In the genomic region with DNA sequence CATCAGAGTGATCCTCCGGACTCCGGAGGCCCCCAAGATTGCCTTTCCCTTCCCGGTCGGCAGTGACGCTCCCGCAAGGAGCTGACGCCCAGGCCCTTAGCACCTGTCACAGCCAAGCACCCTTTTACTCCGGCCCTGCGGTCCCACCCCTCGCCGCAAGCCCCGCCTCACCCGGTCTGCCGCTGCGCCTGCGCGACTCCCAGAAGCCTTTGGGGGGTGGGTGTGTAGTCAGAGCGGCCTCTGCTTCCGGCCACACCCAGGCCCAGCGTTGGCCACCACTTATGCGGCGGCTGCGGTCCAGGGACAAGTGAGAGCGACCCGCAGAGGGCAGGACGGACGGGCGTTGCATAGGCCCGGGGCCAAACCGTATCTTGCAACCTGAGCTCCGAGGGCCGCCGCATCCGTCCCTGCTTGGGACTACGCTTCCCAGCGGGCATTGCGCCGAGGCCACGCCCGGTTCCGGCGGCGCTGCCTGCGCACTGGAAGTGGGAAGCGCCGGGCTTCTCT, we compare ENCODE assay signal across 8 cellular contexts. TPM values are rescaled to one million over a fixed set of nuclear protein-coding genes. Genes with fewer than 3 reads are reported as not detected.
DNase-seq lines count a peak whose midpoint lies in the region; ATAC-seq and TF ChIP-seq lines count a peak whose summit lies in the region.

No MANE protein-coding gene starts in this region.

- peaks cover 58% of the 10 kb centered on the region for H3K9me3 Mint-ChIP-seq in activated CD4-positive, alpha-beta T cell treated with anti-CD3 and anti-CD28 coated beads, Interleukin-2, amount 10 ng/mL, durations not matched to agents 7 days and 5 days

- CTCF ChIA-PET in activated CD4-positive, alpha-beta T cell treated with anti-CD3 and anti-CD28 coated beads, Interleukin-2, amount 10 ng/mL, durations not matched to agents 7 days and 5 days (lab: Charles Lee), result no interaction called here

- H3K4me1 Mint-ChIP-seq in activated CD4-positive, alpha-beta T cell treated with anti-CD3 and anti-CD28 coated beads, Interleukin-2, amount 10 ng/mL, durations not matched to agents 7 days and 5 days, result peaks cover 27% of the 10 kb centered on the region

- peak overlapping the region in 1 of 2 donors; percentile 40 for H3K9ac ChIP-seq in colonic mucosa (ENCODE audit: low read depth in 2 of 2, low read length in 2 of 2)

- H3K4me1 ChIP-seq in colonic mucosa, result no peaks in the 10 kb centered on the region

- H3K27ac Mint-ChIP-seq in activated CD4-positive, alpha-beta T cell treated with anti-CD3 and anti-CD28 coated beads, Interleukin-2, amount 10 ng/mL, durations not matched to agents 7 days and 5 days, result peak overlapping the region; percentile 99

- H3K27me3 ChIP-seq in colonic mucosa, result no peaks in the 10 kb centered on the region

- H3K27me3 Mint-ChIP-seq in activated CD4-positive, alpha-beta T cell treated with anti-CD3 and anti-CD28 coated beads, Interleukin-2, amount 10 ng/mL, durations not matched to agents 7 days and 5 days, result no peaks in the 10 kb centered on the region

- H3K4me3 ChIP-seq in colonic mucosa, result peak overlapping the region; percentile 65

- H3K36me3 ChIP-seq in colonic mucosa, result no peaks in the 10 kb centered on the region

- DNase-seq in DMS79 treated with DMSO at 0.1 percent for 48 hours (lab: John Stamatoyannopoulos, UW) (peak; percentile 92), NCI-H2196 (lab: John Stamatoyannopoulos, UW; ENCODE audit: unreplicated experiment) (peak; percentile 91), colonic mucosa (peak; percentile 93), kidney glomerular epithelial cell (lab: John Stamatoyannopoulos, UW) (peak; percentile 76), RKO (ENCODE audit: low spot score) (no peak)
- peak; percentile 92 for DNase-seq in activated CD4-positive, alpha-beta T cell treated with anti-CD3 and anti-CD28 coated beads, Interleukin-2, amount 10 ng/mL, durations not matched to agents 7 days and 5 days
- DNase-seq in stimulated activated CD4-positive, alpha-beta T cell treated with anti-CD3 and anti-CD28 coated beads, Interleukin-15, amount 100 ng/mL, for 1 hour (ENCODE audit: low read depth in 1 of 2, low spot score in 1 of 2), result peak; percentile 80 to 84

- peak; percentile 90 for ATAC-seq in HG02759 (IDR thresholded peaks at IDR 0.05; ENCODE audit: unreplicated experiment)

- H3K9me3 ChIP-seq in colonic mucosa, result no peaks in the 10 kb centered on the region

- H3K27ac ChIP-seq in colonic mucosa, result peak overlapping the region; percentile 86

- peak overlapping the region; percentile 90 for H3K4me3 Mint-ChIP-seq in activated CD4-positive, alpha-beta T cell treated with anti-CD3 and anti-CD28 coated beads, Interleukin-2, amount 10 ng/mL, durations not matched to agents 7 days and 5 days

- H3K36me3 Mint-ChIP-seq in activated CD4-positive, alpha-beta T cell treated with anti-CD3 and anti-CD28 coated beads, Interleukin-2, amount 10 ng/mL, durations not matched to agents 7 days and 5 days (ENCODE audit: low read depth), result peaks cover 51% of the 10 kb centered on the region

- intact Hi-C loops in colonic mucosa (cut with DNase I), result no loop called here

- TF ChIP-seq CTCF in colonic mucosa (IDR thresholded peaks at IDR 0.05), result no peak

- POLR2A ChIA-PET in activated CD4-positive, alpha-beta T cell treated with anti-CD3 and anti-CD28 coated beads, Interleukin-2, amount 10 ng/mL, durations not matched to agents 7 days and 5 days (lab: Charles Lee), result interaction anchor here (0.6 kb wide), 1 partner anchor 134 kb away, joined by 7 read pairs; no protein-coding TSS in a partner anchor

RNA-seq across cellular contexts. Expression of gene ZFP28, which starts 0.4 kb away (rescaled TPM):
- 1 to 10 TPM; 4.7 to 5.6 TPM for total RNA-seq in activated CD4-positive, alpha-beta T cell treated with anti-CD3 and anti-CD28 coated beads, Interleukin-2, amount 10 ng/mL, durations not matched to agents 7 days and 5 days
- total RNA-seq in colonic mucosa, result 1 to 10 TPM; 1.5 to 2.1 TPM

RNA-seq across cellular contexts. Expression of gene ZNF470, which starts 29.0 kb away (rescaled TPM):
- 1 to 10 TPM; 4.4 to 6.3 TPM for total RNA-seq in activated CD4-positive, alpha-beta T cell treated with anti-CD3 and anti-CD28 coated beads, Interleukin-2, amount 10 ng/mL, durations not matched to agents 7 days and 5 days
- total RNA-seq in colonic mucosa, result 1 to 10 TPM; 1.8 to 2.5 TPM

RNA-seq across cellular contexts. Expression of gene ZNF471, which starts 30.7 kb away (rescaled TPM):
- 1 to 10 TPM; 1.1 to 1.5 TPM for total RNA-seq in activated CD4-positive, alpha-beta T cell treated with anti-CD3 and anti-CD28 coated beads, Interleukin-2, amount 10 ng/mL, durations not matched to agents 7 days and 5 days
- total RNA-seq in colonic mucosa, result 1 to 10 TPM; 2.1 to 4.2 TPM

RNA-seq across cellular contexts. Expression of gene ZNF71, which starts 56.8 kb away (rescaled TPM):
- 1 to 10 TPM; 6.4 TPM for total RNA-seq in activated CD4-positive, alpha-beta T cell treated with anti-CD3 and anti-CD28 coated beads, Interleukin-2, amount 10 ng/mL, durations not matched to agents 7 days and 5 days
- 1 to 10 TPM; 2.6 to 3.9 TPM for total RNA-seq in colonic mucosa
